ENCODE assay signal across 12 cellular contexts in genomic region chr21:38984568-38984967, GRCh38.
DNase-seq lines count a peak whose midpoint lies in the region; FAIRE-seq and TF ChIP-seq lines count a peak whose summit lies in the region.
"Had no signal": no experiment of that assay in that cellular context is flagged by ENCODE, and none has a peak within 500 bp of the region (broad histone marks: within the 10 kb centered on the region; RNA-seq: fewer than 3 reads in every experiment).

No MANE protein-coding gene starts in this region.

- H3K4me2 ChIP-seq in astrocyte (ENCODE audit: low read length): peak overlapping the region; percentile 68
- H3K4me2 ChIP-seq in osteoblast (ENCODE audit: insufficient read depth, low read length): peak overlapping the region; percentile 80
- no peak overlapping the region for H3K4me2 ChIP-seq in OCI-LY7 (ENCODE audit: low read length)

- DNase-seq in astrocyte (ENCODE audit: low read depth): no peak
- DNase-seq in osteoblast (ENCODE audit: insufficient read length, low spot score, missing footprints): no peak
- no peak for DNase-seq in GM19238 (ENCODE audit: insufficient read length, low spot score)
- no peak for DNase-seq in activated gamma-delta T cell treated with Interleukin-2 at 50 U/mL for 16 hours
- DNase-seq in OCI-LY7 (ENCODE audit: low spot score): no peak
- DNase-seq in activated effector memory CD4-positive, alpha-beta T cell treated with Interleukin-2 at 50 U/mL for 16 hours: no peak
- DNase-seq: Caco-2, NCI-H345 had no signal

- peaks cover 53% of the 10 kb centered on the region for H3K4me1 Mint-ChIP-seq in astrocyte (ENCODE audit: low read depth, unreplicated experiment)

- POLR2A ChIA-PET in HEK293 (lab: Yijun Ruan, JAX) (no interaction called here), OCI-LY7 (lab: Charles Lee) (interaction anchor here (0.5 to 0.6 kb wide), 2 partner anchors 10 to 177 kb away, joined by 3 to 9 read pairs; no protein-coding TSS in a partner anchor)

- no TSS peak for BruUV-seq in OCI-LY7 (replicated peaks; lab: Mats Ljungman, UMichigan)

- H3K9me3 Mint-ChIP-seq in astrocyte (ENCODE audit: unreplicated experiment): peaks cover 6% of the 10 kb centered on the region

- intact Hi-C loops in OCI-LY7 (cut with micrococcal nuclease; ENCODE audit: unreplicated experiment): no loop called here

- no peaks in the 10 kb centered on the region for H3K36me3 Mint-ChIP-seq in astrocyte (ENCODE audit: low read depth, unreplicated experiment)
- H3K36me3 Mint-ChIP-seq: IgD-negative memory B cell had no signal

- no peak overlapping the region for H3K9ac ChIP-seq in astrocyte (ENCODE audit: low read length)

- peak overlapping the region; percentile 66; the same call in 1 of the 2 replicates for H3K27ac ChIP-seq in ACC112 (ENCODE audit: low read depth, low read length)
- 0 out of 2 replicates have a peak overlapping the region, but pooled peaks have one; percentile 40 for H3K27ac ChIP-seq in HEK293 (ENCODE audit: extremely low read depth, low read depth, low read length)
- H3K27ac ChIP-seq in astrocyte (ENCODE audit: low read depth, low read length): no peak overlapping the region
- peak overlapping the region; percentile 81 for H3K27ac ChIP-seq in osteoblast (ENCODE audit: low read depth, low read length)
- H3K27ac ChIP-seq in OCI-LY7 (ENCODE audit: low read depth, low read length, poor library complexity, severe bottlenecking): no peak overlapping the region

- TF ChIP-seq CTCF in HEK293 (tag by site-specific recombination; IDR thresholded peaks at IDR 0.05) (no peak), astrocyte (IDR thresholded peaks at IDR 0.05; ENCODE audit: insufficient read depth, low read depth, low read length) (no peak), osteoblast (IDR thresholded peaks at IDR 0.05; ENCODE audit: extremely low read depth, low read depth, low read length) (no peak), OCI-LY7 (conservative IDR thresholded peaks at IDR 0.05; ENCODE audit: low read length) (no peak)

- H3K79me2 ChIP-seq in ACC112 (ENCODE audit: control insufficient read depth, insufficient read depth, low read length, unreplicated experiment) (no peaks in the 10 kb centered on the region), astrocyte (ENCODE audit: insufficient read depth, low read length) (no peaks in the 10 kb centered on the region), osteoblast (ENCODE audit: insufficient read depth, low read length) (no peaks in the 10 kb centered on the region), OCI-LY7 (ENCODE audit: insufficient read depth, low read depth, low read length) (no peaks in the 10 kb centered on the region)

- H4K20me1 ChIP-seq in astrocyte (ENCODE audit: insufficient read depth, low read length) (no peaks in the 10 kb centered on the region), osteoblast (ENCODE audit: insufficient read depth, low read length) (no peaks in the 10 kb centered on the region), OCI-LY7 (ENCODE audit: insufficient read depth, low read length) (no peaks in the 10 kb centered on the region)

- H3K27me3 ChIP-seq in ACC112 (ENCODE audit: insufficient read depth, low read length) (peaks cover 6% of the 10 kb centered on the region; the same call in 1 of the 2 replicates), astrocyte (ENCODE audit: insufficient read depth, low read length) (peaks cover 34% of the 10 kb centered on the region), osteoblast (ENCODE audit: insufficient read depth, low read length) (peaks cover 26% of the 10 kb centered on the region)

- peaks cover 7% of the 10 kb centered on the region for H3K27me3 Mint-ChIP-seq in astrocyte (ENCODE audit: low read depth, unreplicated experiment)

- CTCF ChIA-PET in HEK293 (lab: Yijun Ruan, JAX) (no interaction called here), OCI-LY7 (lab: Charles Lee; ENCODE audit: unreplicated experiment) (no interaction called here)

- no peak overlapping the region for H3K4me3 Mint-ChIP-seq in astrocyte (ENCODE audit: unreplicated experiment)
- H3K4me3 Mint-ChIP-seq: IgD-negative memory B cell had no signal

- no peak for FAIRE-seq in astrocyte (lab: Jason Lieb, UNC)
- FAIRE-seq: GM12892 had no signal

- no peaks in the 10 kb centered on the region for H3K9me2 ChIP-seq in OCI-LY7 (ENCODE audit: insufficient read depth, low read length)

- H3K4me3 ChIP-seq in ACC112 (ENCODE audit: low read depth, low read length) (peak overlapping the region; percentile 10), HEK293 (ENCODE audit: low read depth, low read length) (no peak overlapping the region), astrocyte (ENCODE audit: insufficient read depth, low read depth, low read length) (no peak overlapping the region), osteoblast (ENCODE audit: insufficient read depth, low read length) (peak overlapping the region; percentile 25), OCI-LY7 (ENCODE audit: low read depth, low read length, poor library complexity, severe bottlenecking) (no peak overlapping the region)

- peaks cover 19% of the 10 kb centered on the region for H3K4me1 ChIP-seq in ACC112 (ENCODE audit: control insufficient read depth, insufficient read depth, low read length, unreplicated experiment)
- peaks cover 28% of the 10 kb centered on the region for H3K4me1 ChIP-seq in HEK293 (ENCODE audit: control insufficient read depth, insufficient read depth, low read length)
- peaks cover 27% of the 10 kb centered on the region for H3K4me1 ChIP-seq in astrocyte (ENCODE audit: insufficient read depth, low read length)
- peaks cover 25% of the 10 kb centered on the region for H3K4me1 ChIP-seq in osteoblast (ENCODE audit: insufficient read depth, low read length)
- no peaks in the 10 kb centered on the region for H3K4me1 ChIP-seq in OCI-LY7 (ENCODE audit: insufficient read depth, low read length, poor library complexity, severe bottlenecking)

- H3K27ac Mint-ChIP-seq in astrocyte (ENCODE audit: unreplicated experiment): no peak overlapping the region
- H3K27ac Mint-ChIP-seq: IgD-negative memory B cell had no signal

- H3K36me3 ChIP-seq in ACC112 (ENCODE audit: insufficient read depth, low read length): no peaks in the 10 kb centered on the region
- no peaks in the 10 kb centered on the region for H3K36me3 ChIP-seq in HEK293 (ENCODE audit: control insufficient read depth in 2 of 2, insufficient read depth in 1 of 2, low read length in 2 of 2)
- H3K36me3 ChIP-seq in astrocyte (ENCODE audit: insufficient read depth, low read length): no peaks in the 10 kb centered on the region
- no peaks in the 10 kb centered on the region for H3K36me3 ChIP-seq in osteoblast (ENCODE audit: insufficient read depth, low read length)
- no peaks in the 10 kb centered on the region for H3K36me3 ChIP-seq in OCI-LY7 (ENCODE audit: insufficient read depth, low read length)

- peak overlapping the region; percentile 1 for H2AFZ ChIP-seq in ACC112 (ENCODE audit: low read length, unreplicated experiment)
- H2AFZ ChIP-seq in astrocyte (ENCODE audit: low read depth, low read length): no peak overlapping the region
- no peak overlapping the region for H2AFZ ChIP-seq in osteoblast (ENCODE audit: low read length)
- no peak overlapping the region for H2AFZ ChIP-seq in OCI-LY7 (ENCODE audit: low read length)

- H3K9me3 ChIP-seq in HEK293 (ENCODE audit: control insufficient read depth, insufficient read depth, low read depth, low read length) (no peaks in the 10 kb centered on the region), astrocyte (ENCODE audit: insufficient read depth, low read depth, low read length) (no peaks in the 10 kb centered on the region), osteoblast (ENCODE audit: low read depth, low read length) (no peaks in the 10 kb centered on the region), OCI-LY7 (ENCODE audit: low read length) (no peaks in the 10 kb centered on the region)
- H3K9me3 ChIP-seq: Caco-2 had no signal

TF ChIP-seq in HEK293, 187 proteins besides CTCF, POLR2A, EP300 and RAD21 (continues in another document):
- TF ChIP-seq ZSCAN5A (tag by site-specific recombination; IDR thresholded peaks at IDR 0.05): no peak
- no peak for TF ChIP-seq YY1 (tag by site-specific recombination; IDR thresholded peaks at IDR 0.05)
- no peak for TF ChIP-seq PBX3 (CRISPR knock-in tag; IDR thresholded peaks at IDR 0.05)
- no peak for TF ChIP-seq ZNF114 (tag by site-specific recombination; IDR thresholded peaks at IDR 0.05)

Comparison
In these comparisons a context has a peak if more than half of its experiments do, and no peak if none do; other contexts are left out.
1. H3K27ac ChIP-seq: peak in ACC112 (single experiment), HEK293 (single experiment) and osteoblast (single experiment); none in astrocyte (single experiment) and OCI-LY7 (single experiment).
2. H3K4me3 ChIP-seq: peak in ACC112 (single experiment) and osteoblast (single experiment); none in HEK293 (single experiment), astrocyte (single experiment) and OCI-LY7 (single experiment).